Comparison of ENCODE assay signal across 1 cellular context in the genomic region with DNA sequence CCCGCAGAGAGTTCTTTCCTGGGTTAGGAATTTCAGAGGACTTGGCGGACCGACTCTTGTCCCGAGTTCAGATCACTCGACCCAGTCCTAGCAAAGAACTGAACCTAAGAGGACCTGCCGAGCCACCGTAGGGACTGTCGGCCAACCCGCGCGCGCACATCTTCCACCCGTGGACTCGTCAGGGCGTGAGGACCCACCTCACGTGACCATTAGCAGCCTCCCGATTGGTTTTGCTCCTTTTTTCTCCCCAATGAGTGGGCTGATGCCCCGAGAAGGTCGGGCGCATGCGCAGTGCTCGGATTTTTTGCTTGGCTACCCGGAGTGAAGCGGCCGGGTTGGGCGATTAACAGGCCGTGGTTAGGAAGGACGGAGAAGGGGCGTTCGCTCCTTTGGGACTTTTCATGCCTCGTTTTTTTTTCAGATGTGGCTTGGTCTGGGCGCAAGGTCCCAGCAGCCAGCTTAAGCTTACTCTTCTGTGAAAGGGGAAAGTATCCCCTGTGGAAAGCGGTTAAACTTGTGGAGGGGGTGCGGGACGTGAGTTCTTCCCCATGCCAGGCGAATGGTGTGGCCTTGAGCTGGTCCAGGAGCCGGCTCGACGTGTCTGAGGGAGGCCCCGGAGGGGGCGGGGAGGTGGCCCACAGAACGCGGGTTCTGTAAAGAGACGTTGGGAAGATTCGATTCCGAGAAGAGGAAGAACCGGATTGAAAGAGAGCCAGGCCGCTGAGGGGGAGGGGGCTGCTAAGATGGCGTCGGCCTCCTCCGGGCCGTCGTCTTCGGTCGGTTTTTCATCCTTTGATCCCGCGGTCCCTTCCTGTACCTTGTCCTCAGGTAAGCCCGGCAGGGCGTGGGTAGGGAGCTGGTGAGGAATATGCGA.
TF ChIP-seq lines count a peak whose summit lies in the region.

A gene with protein sequence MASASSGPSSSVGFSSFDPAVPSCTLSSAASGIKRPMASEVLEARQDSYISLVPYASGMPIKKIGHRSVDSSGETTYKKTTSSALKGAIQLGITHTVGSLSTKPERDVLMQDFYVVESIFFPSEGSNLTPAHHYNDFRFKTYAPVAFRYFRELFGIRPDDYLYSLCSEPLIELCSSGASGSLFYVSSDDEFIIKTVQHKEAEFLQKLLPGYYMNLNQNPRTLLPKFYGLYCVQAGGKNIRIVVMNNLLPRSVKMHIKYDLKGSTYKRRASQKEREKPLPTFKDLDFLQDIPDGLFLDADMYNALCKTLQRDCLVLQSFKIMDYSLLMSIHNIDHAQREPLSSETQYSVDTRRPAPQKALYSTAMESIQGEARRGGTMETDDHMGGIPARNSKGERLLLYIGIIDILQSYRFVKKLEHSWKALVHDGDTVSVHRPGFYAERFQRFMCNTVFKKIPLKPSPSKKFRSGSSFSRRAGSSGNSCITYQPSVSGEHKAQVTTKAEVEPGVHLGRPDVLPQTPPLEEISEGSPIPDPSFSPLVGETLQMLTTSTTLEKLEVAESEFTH (plus strand): TSS at position 299 of the 874 bp plus-strand sequence. CDS start 445 bp downstream, at position 744.

TF ChIP-seq in GM12878, 131 proteins besides CTCF, POLR2A, EP300 and RAD21 (continued from another document and continues in another):
- TF ChIP-seq, protein P1, sequence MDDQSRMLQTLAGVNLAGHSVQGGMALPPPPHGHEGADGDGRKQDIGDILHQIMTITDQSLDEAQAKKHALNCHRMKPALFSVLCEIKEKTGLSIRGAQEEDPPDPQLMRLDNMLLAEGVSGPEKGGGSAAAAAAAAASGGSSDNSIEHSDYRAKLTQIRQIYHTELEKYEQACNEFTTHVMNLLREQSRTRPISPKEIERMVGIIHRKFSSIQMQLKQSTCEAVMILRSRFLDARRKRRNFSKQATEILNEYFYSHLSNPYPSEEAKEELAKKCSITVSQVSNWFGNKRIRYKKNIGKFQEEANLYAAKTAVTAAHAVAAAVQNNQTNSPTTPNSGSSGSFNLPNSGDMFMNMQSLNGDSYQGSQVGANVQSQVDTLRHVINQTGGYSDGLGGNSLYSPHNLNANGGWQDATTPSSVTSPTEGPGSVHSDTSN (IDR thresholded peaks at IDR 0.05; ENCODE audit: insufficient replicate concordance, low read depth, low read length), result no peak
- TF ChIP-seq PAX8 (IDR thresholded peaks at IDR 0.05) (no peak), MEF2A (IDR thresholded peaks at IDR 0.05; ENCODE audit: insufficient read depth, low read depth, low read length) (no peak), LARP7 (IDR thresholded peaks at IDR 0.05) (no peak), SMC3 (IDR thresholded peaks at IDR 0.05; ENCODE audit: borderline replicate concordance, low read length) (no peak), E2F8 (IDR thresholded peaks at IDR 0.05; ENCODE audit: low read depth, partially characterized antibody) (no peak), NRF1 (conservative IDR thresholded peaks at IDR 0.05; ENCODE audit: low read depth, low read length) (peak; percentile 93), JUNB (IDR thresholded peaks at IDR 0.05) (no peak), YBX1 (IDR thresholded peaks at IDR 0.05) (no peak), HCFC1 (IDR thresholded peaks at IDR 0.05; ENCODE audit: low read length) (no peak), IKZF2 (IDR thresholded peaks at IDR 0.05) (peak; percentile 11 to 38; a peak in 1 of 4 replicates), SMARCA5 (IDR thresholded peaks at IDR 0.05) (peak; percentile 45; the same call in 1 of the 2 replicates), POU2F2 (IDR thresholded peaks at IDR 0.05; ENCODE audit: borderline replicate concordance, low read depth, low read length) (0 out of 3 replicates have a peak, but pooled peaks have one; percentile 44), ZBTB40 (IDR thresholded peaks at IDR 0.05; ENCODE audit: borderline replicate concordance) (no peak), NR2C1 (IDR thresholded peaks at IDR 0.05) (peak; percentile 66; the same call in 1 of the 2 replicates), BRCA1 (IDR thresholded peaks at IDR 0.05; ENCODE audit: low read depth, low read length) (no peak), EZH2 (IDR thresholded peaks at IDR 0.05; ENCODE audit: borderline replicate concordance, control insufficient read depth, low read depth, low read length) (no peak), BCLAF1 (IDR thresholded peaks at IDR 0.05) (no peak)
- TF ChIP-seq, protein P2, sequence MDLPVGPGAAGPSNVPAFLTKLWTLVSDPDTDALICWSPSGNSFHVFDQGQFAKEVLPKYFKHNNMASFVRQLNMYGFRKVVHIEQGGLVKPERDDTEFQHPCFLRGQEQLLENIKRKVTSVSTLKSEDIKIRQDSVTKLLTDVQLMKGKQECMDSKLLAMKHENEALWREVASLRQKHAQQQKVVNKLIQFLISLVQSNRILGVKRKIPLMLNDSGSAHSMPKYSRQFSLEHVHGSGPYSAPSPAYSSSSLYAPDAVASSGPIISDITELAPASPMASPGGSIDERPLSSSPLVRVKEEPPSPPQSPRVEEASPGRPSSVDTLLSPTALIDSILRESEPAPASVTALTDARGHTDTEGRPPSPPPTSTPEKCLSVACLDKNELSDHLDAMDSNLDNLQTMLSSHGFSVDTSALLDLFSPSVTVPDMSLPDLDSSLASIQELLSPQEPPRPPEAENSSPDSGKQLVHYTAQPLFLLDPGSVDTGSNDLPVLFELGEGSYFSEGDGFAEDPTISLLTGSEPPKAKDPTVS (IDR thresholded peaks at IDR 0.05; ENCODE audit: low read depth, low read length), result no peak
- TF ChIP-seq, protein P3, sequence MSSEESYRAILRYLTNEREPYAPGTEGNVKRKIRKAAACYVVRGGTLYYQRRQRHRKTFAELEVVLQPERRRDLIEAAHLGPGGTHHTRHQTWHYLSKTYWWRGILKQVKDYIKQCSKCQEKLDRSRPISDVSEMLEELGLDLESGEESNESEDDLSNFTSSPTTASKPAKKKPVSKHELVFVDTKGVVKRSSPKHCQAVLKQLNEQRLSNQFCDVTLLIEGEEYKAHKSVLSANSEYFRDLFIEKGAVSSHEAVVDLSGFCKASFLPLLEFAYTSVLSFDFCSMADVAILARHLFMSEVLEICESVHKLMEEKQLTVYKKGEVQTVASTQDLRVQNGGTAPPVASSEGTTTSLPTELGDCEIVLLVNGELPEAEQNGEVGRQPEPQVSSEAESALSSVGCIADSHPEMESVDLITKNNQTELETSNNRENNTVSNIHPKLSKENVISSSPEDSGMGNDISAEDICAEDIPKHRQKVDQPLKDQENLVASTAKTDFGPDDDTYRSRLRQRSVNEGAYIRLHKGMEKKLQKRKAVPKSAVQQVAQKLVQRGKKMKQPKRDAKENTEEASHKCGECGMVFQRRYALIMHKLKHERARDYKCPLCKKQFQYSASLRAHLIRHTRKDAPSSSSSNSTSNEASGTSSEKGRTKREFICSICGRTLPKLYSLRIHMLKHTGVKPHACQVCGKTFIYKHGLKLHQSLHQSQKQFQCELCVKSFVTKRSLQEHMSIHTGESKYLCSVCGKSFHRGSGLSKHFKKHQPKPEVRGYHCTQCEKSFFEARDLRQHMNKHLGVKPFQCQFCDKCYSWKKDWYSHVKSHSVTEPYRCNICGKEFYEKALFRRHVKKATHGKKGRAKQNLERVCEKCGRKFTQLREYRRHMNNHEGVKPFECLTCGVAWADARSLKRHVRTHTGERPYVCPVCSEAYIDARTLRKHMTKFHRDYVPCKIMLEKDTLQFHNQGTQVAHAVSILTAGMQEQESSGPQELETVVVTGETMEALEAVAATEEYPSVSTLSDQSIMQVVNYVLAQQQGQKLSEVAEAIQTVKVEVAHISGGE (CRISPR knock-in tag; IDR thresholded peaks at IDR 0.05), result no peak
- TF ChIP-seq, protein P4, sequence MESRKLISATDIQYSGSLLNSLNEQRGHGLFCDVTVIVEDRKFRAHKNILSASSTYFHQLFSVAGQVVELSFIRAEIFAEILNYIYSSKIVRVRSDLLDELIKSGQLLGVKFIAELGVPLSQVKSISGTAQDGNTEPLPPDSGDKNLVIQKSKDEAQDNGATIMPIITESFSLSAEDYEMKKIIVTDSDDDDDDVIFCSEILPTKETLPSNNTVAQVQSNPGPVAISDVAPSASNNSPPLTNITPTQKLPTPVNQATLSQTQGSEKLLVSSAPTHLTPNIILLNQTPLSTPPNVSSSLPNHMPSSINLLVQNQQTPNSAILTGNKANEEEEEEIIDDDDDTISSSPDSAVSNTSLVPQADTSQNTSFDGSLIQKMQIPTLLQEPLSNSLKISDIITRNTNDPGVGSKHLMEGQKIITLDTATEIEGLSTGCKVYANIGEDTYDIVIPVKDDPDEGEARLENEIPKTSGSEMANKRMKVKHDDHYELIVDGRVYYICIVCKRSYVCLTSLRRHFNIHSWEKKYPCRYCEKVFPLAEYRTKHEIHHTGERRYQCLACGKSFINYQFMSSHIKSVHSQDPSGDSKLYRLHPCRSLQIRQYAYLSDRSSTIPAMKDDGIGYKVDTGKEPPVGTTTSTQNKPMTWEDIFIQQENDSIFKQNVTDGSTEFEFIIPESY (IDR thresholded peaks at IDR 0.05), result no peak
- TF ChIP-seq, protein P5, sequence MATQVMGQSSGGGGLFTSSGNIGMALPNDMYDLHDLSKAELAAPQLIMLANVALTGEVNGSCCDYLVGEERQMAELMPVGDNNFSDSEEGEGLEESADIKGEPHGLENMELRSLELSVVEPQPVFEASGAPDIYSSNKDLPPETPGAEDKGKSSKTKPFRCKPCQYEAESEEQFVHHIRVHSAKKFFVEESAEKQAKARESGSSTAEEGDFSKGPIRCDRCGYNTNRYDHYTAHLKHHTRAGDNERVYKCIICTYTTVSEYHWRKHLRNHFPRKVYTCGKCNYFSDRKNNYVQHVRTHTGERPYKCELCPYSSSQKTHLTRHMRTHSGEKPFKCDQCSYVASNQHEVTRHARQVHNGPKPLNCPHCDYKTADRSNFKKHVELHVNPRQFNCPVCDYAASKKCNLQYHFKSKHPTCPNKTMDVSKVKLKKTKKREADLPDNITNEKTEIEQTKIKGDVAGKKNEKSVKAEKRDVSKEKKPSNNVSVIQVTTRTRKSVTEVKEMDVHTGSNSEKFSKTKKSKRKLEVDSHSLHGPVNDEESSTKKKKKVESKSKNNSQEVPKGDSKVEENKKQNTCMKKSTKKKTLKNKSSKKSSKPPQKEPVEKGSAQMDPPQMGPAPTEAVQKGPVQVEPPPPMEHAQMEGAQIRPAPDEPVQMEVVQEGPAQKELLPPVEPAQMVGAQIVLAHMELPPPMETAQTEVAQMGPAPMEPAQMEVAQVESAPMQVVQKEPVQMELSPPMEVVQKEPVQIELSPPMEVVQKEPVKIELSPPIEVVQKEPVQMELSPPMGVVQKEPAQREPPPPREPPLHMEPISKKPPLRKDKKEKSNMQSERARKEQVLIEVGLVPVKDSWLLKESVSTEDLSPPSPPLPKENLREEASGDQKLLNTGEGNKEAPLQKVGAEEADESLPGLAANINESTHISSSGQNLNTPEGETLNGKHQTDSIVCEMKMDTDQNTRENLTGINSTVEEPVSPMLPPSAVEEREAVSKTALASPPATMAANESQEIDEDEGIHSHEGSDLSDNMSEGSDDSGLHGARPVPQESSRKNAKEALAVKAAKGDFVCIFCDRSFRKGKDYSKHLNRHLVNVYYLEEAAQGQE (IDR thresholded peaks at IDR 0.05; ENCODE audit: low read depth, low read length), result no peak
